Comparison of ENCODE assay signal across 16 cellular contexts in genomic region chr2:1793001-1793867, GRCh38. TPM values are rescaled to one million over a fixed set of nuclear protein-coding genes. Genes with fewer than 3 reads are reported as not detected.
A peak's percentile ranks its signal among the peaks of the same experiment; 100 is the strongest.
DNase-seq lines count a peak whose midpoint lies in the region; ATAC-seq and TF ChIP-seq lines count a peak whose summit lies in the region.
"Had no signal": no experiment of that assay in that cellular context is flagged by ENCODE, and none has a peak within 500 bp of the region (broad histone marks: within the 10 kb centered on the region; RNA-seq: fewer than 3 reads in every experiment).

No MANE protein-coding gene starts in this region.

- no peaks in the 10 kb centered on the region for H3K36me3 ChIP-seq in right atrium auricular region
- no peaks in the 10 kb centered on the region for H3K36me3 ChIP-seq in mucosa of descending colon (ENCODE audit: low read depth)
- H3K36me3 ChIP-seq in spleen: no peaks in the 10 kb centered on the region
- H3K36me3 ChIP-seq in colonic mucosa: no peaks in the 10 kb centered on the region

- no peak overlapping the region for H3K9ac ChIP-seq in colonic mucosa (ENCODE audit: low read depth in 2 of 2, low read length in 2 of 2)

- TF ChIP-seq POLR2A in spleen (IDR thresholded peaks at IDR 0.05): no peak

- H3K4me1 ChIP-seq in right atrium auricular region (no peaks in the 10 kb centered on the region), mucosa of descending colon (ENCODE audit: low read depth) (no peaks in the 10 kb centered on the region), spleen (no peaks in the 10 kb centered on the region), colonic mucosa (no peaks in the 10 kb centered on the region)

- H3K27me3 Mint-ChIP-seq in brain (peaks cover 5% of the 10 kb centered on the region), nephron progenitor cell (ENCODE audit: low read depth, poor library complexity) (peaks cover 3% of the 10 kb centered on the region)

- peaks cover 4% of the 10 kb centered on the region for H3K36me3 Mint-ChIP-seq in brain
- H3K36me3 Mint-ChIP-seq in nephron progenitor cell (ENCODE audit: low read depth): no peaks in the 10 kb centered on the region

- no peak overlapping the region for H3K27ac ChIP-seq in right atrium auricular region
- H3K27ac ChIP-seq in spleen: no peak overlapping the region
- H3K27ac ChIP-seq in colonic mucosa: no peak overlapping the region
- H3K27ac ChIP-seq: 22Rv1, HL-60 had no signal

- H3K27me3 ChIP-seq in right atrium auricular region: no peaks in the 10 kb centered on the region
- peaks cover 0 to 15% (median 0%) of the 10 kb centered on the region in 7 donors for H3K27me3 ChIP-seq in spleen (replicated peaks in 1 of 7)
- no peaks in the 10 kb centered on the region for H3K27me3 ChIP-seq in colonic mucosa

- intact Hi-C loops in Right ventricle myocardium inferior (cut with DNase I) (no loop called here), mucosa of descending colon (cut with DNase I, micrococcal nuclease) (no loop called here), spleen (cut with DNase I; ENCODE audit: low total_unique reads) (no loop called here), colonic mucosa (cut with DNase I) (no loop called here)

- H3K4me3 Mint-ChIP-seq in brain (no peak overlapping the region), nephron progenitor cell (no peak overlapping the region)

- H3K4me1 Mint-ChIP-seq in brain: peaks cover 63% of the 10 kb centered on the region
- H3K4me1 Mint-ChIP-seq in nephron progenitor cell: peaks cover 38% of the 10 kb centered on the region

- ATAC-seq in Right ventricle myocardium inferior (peak; percentile 36), mucosa of descending colon (peak; percentile 10), HG02623 (IDR thresholded peaks at IDR 0.05; ENCODE audit: unreplicated experiment) (no peak)

- no peak for TF ChIP-seq CTCF in right atrium auricular region (IDR thresholded peaks at IDR 0.05)
- TF ChIP-seq CTCF in brain (conservative IDR thresholded peaks at IDR 0.05): no peak
- TF ChIP-seq CTCF in mucosa of descending colon (IDR thresholded peaks at IDR 0.05): no peak
- TF ChIP-seq CTCF in spleen (IDR thresholded peaks at IDR 0.05 in 8 of 11, conservative IDR thresholded peaks at IDR 0.05 in 3 of 11): no peak
- TF ChIP-seq CTCF in nephron progenitor cell (IDR thresholded peaks at IDR 0.05): no peak
- TF ChIP-seq CTCF in colonic mucosa (IDR thresholded peaks at IDR 0.05): no peak

- H3K27ac Mint-ChIP-seq in brain (peak overlapping the region in 3 of 5 experiments; percentile 51 to 88 (median 86)), nephron progenitor cell (no peak overlapping the region)

- H3K9me3 ChIP-seq in right atrium auricular region: no peaks in the 10 kb centered on the region
- H3K9me3 ChIP-seq in mucosa of descending colon: no peaks in the 10 kb centered on the region
- H3K9me3 ChIP-seq in spleen: no peaks in the 10 kb centered on the region
- H3K9me3 ChIP-seq in colonic mucosa: no peaks in the 10 kb centered on the region

- 84 to 89% (median 89%) methylated on average over 23 of the region's 23 CpGs for WGBS in spleen, 5 donors

- DNase-seq in Right ventricle myocardium inferior (ENCODE audit: missing footprints) (no peak), right atrium auricular region (ENCODE audit: low spot score) (no peak), mucosa of descending colon (no peak), spleen (peak; percentile 71), nephron progenitor cell (no peak), colonic mucosa (no peak)
- DNase-seq: DND-41, H7, NCI-H1417 treated with DMSO at 0.1 percent for 48 hours, NCI-H1930, NCI-H526 treated with DMSO at 0.1 percent for 48 hours had no signal

- H3K4me3 ChIP-seq in right atrium auricular region (no peak overlapping the region), mucosa of descending colon (no peak overlapping the region), spleen (no peak overlapping the region), colonic mucosa (no peak overlapping the region)

- H3K9me3 Mint-ChIP-seq in brain (no peaks in the 10 kb centered on the region), nephron progenitor cell (no peaks in the 10 kb centered on the region)

RNA-seq across cellular contexts. Expression of gene PXDN, which starts 48.9 kb away (rescaled TPM):
- total RNA-seq in Right ventricle myocardium inferior (19.7 TPM), right atrium auricular region (10 to 100 TPM; 25.4 to 26.9 TPM), mucosa of descending colon (10 to 100 TPM in 2 of 3 donors, 1 to 10 TPM in 1; 9.3 to 52.4 (median 11.9) TPM), spleen (10 to 100 TPM; 25.1 to 49.3 (median 38.7) TPM), colonic mucosa (10 to 100 TPM in 1 of 2 donors, 1 to 10 TPM in 1; 9.5 to 20.0 TPM)
- polyA plus RNA-seq in brain (ENCODE audit: insufficient read depth, low read depth, low replicate concordance) (6.9 TPM), spleen (1 to 10 TPM; 1.9 to 3.6 (median 1.9) TPM)
- total RNA-seq: OCI-LY7 had no signal
